In the genomic region with DNA sequence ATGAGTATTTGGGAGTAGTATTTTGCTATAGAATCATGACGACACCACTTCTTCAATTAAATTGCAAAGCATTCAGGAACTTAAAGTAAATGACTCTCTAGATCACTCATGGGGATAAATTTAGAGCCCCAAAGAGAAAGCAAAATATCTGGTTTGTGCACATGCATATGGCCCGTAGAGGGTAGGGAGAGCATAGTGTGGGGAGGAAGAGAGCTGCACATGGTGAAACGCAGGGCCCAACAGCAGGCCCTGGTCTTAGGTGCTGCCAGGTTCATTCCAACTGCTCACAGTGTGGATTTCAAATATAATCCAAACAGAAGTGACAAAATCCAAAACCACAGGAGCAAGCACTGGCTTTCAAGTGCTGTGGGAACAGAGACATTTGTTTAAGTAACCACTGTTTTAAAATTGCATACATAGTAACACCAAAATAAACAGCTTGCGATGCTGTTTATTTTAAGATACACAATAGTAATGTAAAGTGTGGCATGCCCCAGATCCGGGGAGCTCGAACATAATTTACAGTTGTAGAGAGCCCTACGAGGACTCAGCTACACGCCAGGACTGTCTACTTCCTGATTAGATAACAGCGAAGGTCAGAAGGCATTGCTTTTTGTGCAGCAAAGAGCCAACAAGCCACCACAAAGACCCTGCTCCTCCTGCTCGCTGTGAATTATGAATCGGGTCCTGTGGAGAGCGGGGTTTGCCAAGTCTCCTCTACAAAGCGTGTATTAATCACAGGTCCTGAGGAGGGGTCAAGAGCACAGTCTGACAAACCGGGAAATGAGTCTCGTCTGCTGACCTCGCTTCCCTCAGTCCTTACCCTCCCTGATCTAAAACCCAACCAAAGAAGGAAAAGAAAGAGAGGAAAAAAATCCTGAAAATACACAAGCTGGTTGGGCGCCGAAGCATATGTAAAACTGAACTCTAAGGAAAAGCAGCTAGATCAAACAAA, we compare ENCODE assay signal across 1 cellular context.
TF ChIP-seq lines count a peak whose summit lies in the region.

No MANE protein-coding gene starts in this region.

TF ChIP-seq in HepG2, 621 proteins besides CTCF, POLR2A, EP300 and RAD21 (continued from another document and continues in another):
- no peak for TF ChIP-seq POGK (CRISPR knock-in tag; conservative IDR thresholded peaks at IDR 0.05)
- peak; percentile 36; the same call in 1 of the 2 replicates for TF ChIP-seq POLR2G (IDR thresholded peaks at IDR 0.05; ENCODE audit: low read depth, low read length)
- no peak for TF ChIP-seq PCBP2 (optimal IDR thresholded peaks at IDR 0.05; ENCODE audit: low read depth, low read length, poor library complexity, severe bottlenecking)
- no peak for TF ChIP-seq CREBL2 (CRISPR knock-in tag; IDR thresholded peaks at IDR 0.05; ENCODE audit: borderline replicate concordance)
- TF ChIP-seq ZNF775 (CRISPR knock-in tag; IDR thresholded peaks at IDR 0.05; ENCODE audit: borderline replicate concordance): no peak
- no peak for TF ChIP-seq ZNF282 (IDR thresholded peaks at IDR 0.05; ENCODE audit: partially characterized antibody)
- no peak for TF ChIP-seq ZNF550 (CRISPR knock-in tag; IDR thresholded peaks at IDR 0.05; ENCODE audit: borderline replicate concordance)
- TF ChIP-seq SRY (CRISPR knock-in tag; IDR thresholded peaks at IDR 0.05): no peak
- no peak for TF ChIP-seq TAF1 (CRISPR knock-in tag; IDR thresholded peaks at IDR 0.05)
- no peak for TF ChIP-seq ZBTB3 (CRISPR knock-in tag; IDR thresholded peaks at IDR 0.05; ENCODE audit: borderline replicate concordance, low read depth)
- TF ChIP-seq DNMT1 (CRISPR knock-in tag; IDR thresholded peaks at IDR 0.05): no peak
- no peak for TF ChIP-seq BCL3 (CRISPR knock-in tag; IDR thresholded peaks at IDR 0.05)
- TF ChIP-seq, protein P1, sequence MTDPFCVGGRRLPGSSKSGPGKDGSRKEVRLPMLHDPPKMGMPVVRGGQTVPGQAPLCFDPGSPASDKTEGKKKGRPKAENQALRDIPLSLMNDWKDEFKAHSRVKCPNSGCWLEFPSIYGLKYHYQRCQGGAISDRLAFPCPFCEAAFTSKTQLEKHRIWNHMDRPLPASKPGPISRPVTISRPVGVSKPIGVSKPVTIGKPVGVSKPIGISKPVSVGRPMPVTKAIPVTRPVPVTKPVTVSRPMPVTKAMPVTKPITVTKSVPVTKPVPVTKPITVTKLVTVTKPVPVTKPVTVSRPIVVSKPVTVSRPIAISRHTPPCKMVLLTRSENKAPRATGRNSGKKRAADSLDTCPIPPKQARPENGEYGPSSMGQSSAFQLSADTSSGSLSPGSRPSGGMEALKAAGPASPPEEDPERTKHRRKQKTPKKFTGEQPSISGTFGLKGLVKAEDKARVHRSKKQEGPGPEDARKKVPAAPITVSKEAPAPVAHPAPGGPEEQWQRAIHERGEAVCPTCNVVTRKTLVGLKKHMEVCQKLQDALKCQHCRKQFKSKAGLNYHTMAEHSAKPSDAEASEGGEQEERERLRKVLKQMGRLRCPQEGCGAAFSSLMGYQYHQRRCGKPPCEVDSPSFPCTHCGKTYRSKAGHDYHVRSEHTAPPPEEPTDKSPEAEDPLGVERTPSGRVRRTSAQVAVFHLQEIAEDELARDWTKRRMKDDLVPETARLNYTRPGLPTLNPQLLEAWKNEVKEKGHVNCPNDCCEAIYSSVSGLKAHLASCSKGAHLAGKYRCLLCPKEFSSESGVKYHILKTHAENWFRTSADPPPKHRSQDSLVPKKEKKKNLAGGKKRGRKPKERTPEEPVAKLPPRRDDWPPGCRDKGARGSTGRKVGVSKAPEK (CRISPR knock-in tag; IDR thresholded peaks at IDR 0.05; ENCODE audit: borderline replicate concordance): no peak
- TF ChIP-seq ZNF570 (CRISPR knock-in tag; IDR thresholded peaks at IDR 0.05; ENCODE audit: borderline replicate concordance): no peak
- no peak for TF ChIP-seq NFATC3 (CRISPR knock-in tag; IDR thresholded peaks at IDR 0.05)
- no peak for TF ChIP-seq SP140L (CRISPR knock-in tag; IDR thresholded peaks at IDR 0.05; ENCODE audit: borderline replicate concordance)
- no peak for TF ChIP-seq FOXP1 (IDR thresholded peaks at IDR 0.05)
- 0 out of 2 replicates have a peak, but pooled peaks have one; percentile 25 for TF ChIP-seq FOXP1 (CRISPR knock-in tag; IDR thresholded peaks at IDR 0.05)
- no peak for TF ChIP-seq SMAD1 (CRISPR knock-in tag; IDR thresholded peaks at IDR 0.05; ENCODE audit: borderline replicate concordance, low read depth)
- TF ChIP-seq, protein P2, sequence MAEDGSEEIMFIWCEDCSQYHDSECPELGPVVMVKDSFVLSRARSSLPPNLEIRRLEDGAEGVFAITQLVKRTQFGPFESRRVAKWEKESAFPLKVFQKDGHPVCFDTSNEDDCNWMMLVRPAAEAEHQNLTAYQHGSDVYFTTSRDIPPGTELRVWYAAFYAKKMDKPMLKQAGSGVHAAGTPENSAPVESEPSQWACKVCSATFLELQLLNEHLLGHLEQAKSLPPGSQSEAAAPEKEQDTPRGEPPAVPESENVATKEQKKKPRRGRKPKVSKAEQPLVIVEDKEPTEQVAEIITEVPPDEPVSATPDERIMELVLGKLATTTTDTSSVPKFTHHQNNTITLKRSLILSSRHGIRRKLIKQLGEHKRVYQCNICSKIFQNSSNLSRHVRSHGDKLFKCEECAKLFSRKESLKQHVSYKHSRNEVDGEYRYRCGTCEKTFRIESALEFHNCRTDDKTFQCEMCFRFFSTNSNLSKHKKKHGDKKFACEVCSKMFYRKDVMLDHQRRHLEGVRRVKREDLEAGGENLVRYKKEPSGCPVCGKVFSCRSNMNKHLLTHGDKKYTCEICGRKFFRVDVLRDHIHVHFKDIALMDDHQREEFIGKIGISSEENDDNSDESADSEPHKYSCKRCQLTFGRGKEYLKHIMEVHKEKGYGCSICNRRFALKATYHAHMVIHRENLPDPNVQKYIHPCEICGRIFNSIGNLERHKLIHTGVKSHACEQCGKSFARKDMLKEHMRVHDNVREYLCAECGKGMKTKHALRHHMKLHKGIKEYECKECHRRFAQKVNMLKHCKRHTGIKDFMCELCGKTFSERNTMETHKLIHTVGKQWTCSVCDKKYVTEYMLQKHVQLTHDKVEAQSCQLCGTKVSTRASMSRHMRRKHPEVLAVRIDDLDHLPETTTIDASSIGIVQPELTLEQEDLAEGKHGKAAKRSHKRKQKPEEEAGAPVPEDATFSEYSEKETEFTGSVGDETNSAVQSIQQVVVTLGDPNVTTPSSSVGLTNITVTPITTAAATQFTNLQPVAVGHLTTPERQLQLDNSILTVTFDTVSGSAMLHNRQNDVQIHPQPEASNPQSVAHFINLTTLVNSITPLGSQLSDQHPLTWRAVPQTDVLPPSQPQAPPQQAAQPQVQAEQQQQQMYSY (CRISPR knock-in tag; IDR thresholded peaks at IDR 0.05): no peak
- no peak for TF ChIP-seq SATB2 (CRISPR knock-in tag; IDR thresholded peaks at IDR 0.05)
- TF ChIP-seq ZNF253 (CRISPR knock-in tag; IDR thresholded peaks at IDR 0.05; ENCODE audit: borderline replicate concordance): no peak
- TF ChIP-seq ZNF781 (CRISPR knock-in tag; IDR thresholded peaks at IDR 0.05; ENCODE audit: borderline replicate concordance, not compliant biosample characterization): no peak
- TF ChIP-seq, protein P3, sequence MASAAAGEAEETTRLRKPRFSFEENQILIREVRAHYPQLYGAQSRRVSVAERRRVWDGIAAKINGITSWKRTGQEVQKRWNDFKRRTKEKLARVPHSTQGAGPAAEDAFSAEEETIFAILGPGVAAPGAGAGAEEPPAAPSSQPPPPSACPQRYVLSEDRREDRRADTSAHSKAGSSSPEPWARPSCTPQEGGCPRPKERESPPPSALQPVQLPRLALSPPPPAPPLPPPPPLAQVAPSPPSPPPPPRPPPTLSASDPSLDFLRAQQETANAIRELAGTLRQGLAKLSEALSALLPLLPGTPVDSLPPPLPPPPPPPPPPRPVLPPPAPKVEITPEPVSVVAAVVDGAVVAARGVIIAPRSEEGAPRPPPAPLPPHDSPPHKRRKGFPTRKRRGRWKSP (CRISPR knock-in tag; IDR thresholded peaks at IDR 0.05): no peak
- no peak; the same call in 1 of the 2 replicates for TF ChIP-seq FOSL2 (CRISPR knock-in tag; IDR thresholded peaks at IDR 0.05)
- TF ChIP-seq, protein P4, sequence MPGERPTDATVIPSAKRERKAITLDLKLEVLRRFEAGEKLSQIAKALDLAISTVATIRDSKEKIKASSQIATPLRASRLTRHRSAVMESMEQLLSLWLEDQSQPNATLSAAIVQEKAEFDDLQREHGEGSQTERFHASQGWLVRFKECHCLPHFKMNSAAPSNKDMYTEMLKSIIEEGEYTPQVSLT (CRISPR knock-in tag; IDR thresholded peaks at IDR 0.05; ENCODE audit: borderline replicate concordance, low read depth): no peak
- TF ChIP-seq, protein P5, sequence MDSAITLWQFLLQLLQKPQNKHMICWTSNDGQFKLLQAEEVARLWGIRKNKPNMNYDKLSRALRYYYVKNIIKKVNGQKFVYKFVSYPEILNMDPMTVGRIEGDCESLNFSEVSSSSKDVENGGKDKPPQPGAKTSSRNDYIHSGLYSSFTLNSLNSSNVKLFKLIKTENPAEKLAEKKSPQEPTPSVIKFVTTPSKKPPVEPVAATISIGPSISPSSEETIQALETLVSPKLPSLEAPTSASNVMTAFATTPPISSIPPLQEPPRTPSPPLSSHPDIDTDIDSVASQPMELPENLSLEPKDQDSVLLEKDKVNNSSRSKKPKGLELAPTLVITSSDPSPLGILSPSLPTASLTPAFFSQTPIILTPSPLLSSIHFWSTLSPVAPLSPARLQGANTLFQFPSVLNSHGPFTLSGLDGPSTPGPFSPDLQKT (CRISPR knock-in tag; IDR thresholded peaks at IDR 0.05; ENCODE audit: borderline replicate concordance): no peak
- no peak for TF ChIP-seq GLMP (CRISPR knock-in tag; IDR thresholded peaks at IDR 0.05; ENCODE audit: borderline replicate concordance)
- TF ChIP-seq NFYB (CRISPR knock-in tag; IDR thresholded peaks at IDR 0.05): no peak
- TF ChIP-seq ZNF547 (CRISPR knock-in tag; IDR thresholded peaks at IDR 0.05): no peak
- no peak for TF ChIP-seq TBX3 (IDR thresholded peaks at IDR 0.05; ENCODE audit: borderline replicate concordance)
- TF ChIP-seq ZNF484 (CRISPR knock-in tag; IDR thresholded peaks at IDR 0.05; ENCODE audit: borderline replicate concordance, low read depth): no peak
- TF ChIP-seq, protein P6, sequence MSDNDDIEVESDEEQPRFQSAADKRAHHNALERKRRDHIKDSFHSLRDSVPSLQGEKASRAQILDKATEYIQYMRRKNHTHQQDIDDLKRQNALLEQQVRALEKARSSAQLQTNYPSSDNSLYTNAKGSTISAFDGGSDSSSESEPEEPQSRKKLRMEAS (IDR thresholded peaks at IDR 0.05): no peak
- TF ChIP-seq TBL1XR1 (IDR thresholded peaks at IDR 0.05; ENCODE audit: borderline replicate concordance, low read length, partially characterized antibody): no peak
- no peak for TF ChIP-seq MYC (CRISPR knock-in tag; IDR thresholded peaks at IDR 0.05; ENCODE audit: borderline replicate concordance)
- TF ChIP-seq, protein P7, sequence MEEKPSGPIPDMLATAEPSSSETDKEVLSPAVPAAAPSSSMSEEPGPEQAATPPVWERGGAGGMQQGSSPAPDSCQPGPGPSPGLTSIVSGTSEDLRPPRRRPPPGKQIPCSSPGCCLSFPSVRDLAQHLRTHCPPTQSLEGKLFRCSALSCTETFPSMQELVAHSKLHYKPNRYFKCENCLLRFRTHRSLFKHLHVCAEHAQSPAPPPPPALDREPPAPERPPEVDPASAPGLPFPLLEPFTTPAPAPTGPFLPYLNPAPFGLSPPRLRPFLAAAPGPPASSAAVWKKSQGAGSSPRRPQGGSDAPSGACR (CRISPR knock-in tag; IDR thresholded peaks at IDR 0.05): no peak
